8 cellular contexts compared by ENCODE assay signal in genomic region chr1:48470506-48470905, GRCh38. TPM values are rescaled to one million over a fixed set of nuclear protein-coding genes. Genes with fewer than 3 reads are reported as not detected.
DNase-seq lines count a peak whose midpoint lies in the region; ATAC-seq and TF ChIP-seq lines count a peak whose summit lies in the region.

No MANE protein-coding gene starts in this region.

- TF ChIP-seq POLR2A in tibial nerve (IDR thresholded peaks at IDR 0.05), result no peak

- no peaks in the 10 kb centered on the region for H3K9me3 ChIP-seq in tibial nerve

- peaks cover 13% of the 10 kb centered on the region for H3K27me3 Mint-ChIP-seq in stimulated activated naive CD8-positive, alpha-beta T cell treated with anti-CD3 and anti-CD28 coated beads, Interleukin-15, Interleukin-2, amounts not matched to agents 100 ng/mL and 50 ng/mL, for 24 hours
- peaks cover 5% of the 10 kb centered on the region for H3K27me3 Mint-ChIP-seq in memory B cell

- H3K4me3 Mint-ChIP-seq in stimulated activated naive CD8-positive, alpha-beta T cell treated with anti-CD3 and anti-CD28 coated beads, Interleukin-15, Interleukin-2, amounts not matched to agents 100 ng/mL and 50 ng/mL, for 24 hours, result peak overlapping the region; percentile 84
- H3K4me3 Mint-ChIP-seq in memory B cell, result peak overlapping the region; percentile 95

- WGBS in tibial nerve, 2 donors, result 0 to 2% methylated on average over 6 of the region's 6 CpGs

- H3K9me3 Mint-ChIP-seq in stimulated activated naive CD8-positive, alpha-beta T cell treated with anti-CD3 and anti-CD28 coated beads, Interleukin-15, Interleukin-2, amounts not matched to agents 100 ng/mL and 50 ng/mL, for 24 hours, result no peaks in the 10 kb centered on the region
- peaks cover 7% of the 10 kb centered on the region for H3K9me3 Mint-ChIP-seq in memory B cell

- H3K27me3 ChIP-seq in tibial nerve, result no peaks in the 10 kb centered on the region

- no peaks in the 10 kb centered on the region for H3K36me3 Mint-ChIP-seq in stimulated activated naive CD8-positive, alpha-beta T cell treated with anti-CD3 and anti-CD28 coated beads, Interleukin-15, Interleukin-2, amounts not matched to agents 100 ng/mL and 50 ng/mL, for 24 hours (ENCODE audit: low read depth)
- peaks cover 5% of the 10 kb centered on the region for H3K36me3 Mint-ChIP-seq in memory B cell

- H3K4me3 ChIP-seq in tibial nerve, result peak overlapping the region; percentile 64 to 72 (median 68)

- H3K4me1 Mint-ChIP-seq in stimulated activated naive CD8-positive, alpha-beta T cell treated with anti-CD3 and anti-CD28 coated beads, Interleukin-15, Interleukin-2, amounts not matched to agents 100 ng/mL and 50 ng/mL, for 24 hours (ENCODE audit: low read depth), result peaks cover 29% of the 10 kb centered on the region
- peaks cover 21% of the 10 kb centered on the region for H3K4me1 Mint-ChIP-seq in memory B cell

- TF ChIP-seq CTCF in tibial nerve (IDR thresholded peaks at IDR 0.05), result no peak

- ATAC-seq in stimulated activated naive CD8-positive, alpha-beta T cell treated with anti-CD3 and anti-CD28 coated beads, Interleukin-15, Interleukin-2, amounts not matched to agents 100 U/mL and 50 U/mL, for 24 hours, result no peak
- no peak for ATAC-seq in memory B cell (ENCODE audit: low read depth)

- TF ChIP-seq EP300 in tibial nerve (IDR thresholded peaks at IDR 0.05), result no peak

- peak overlapping the region; percentile 94 for H3K27ac ChIP-seq in cingulate gyrus (ENCODE audit: low read depth, low read length)
- H3K27ac ChIP-seq in tibial nerve, result peak overlapping the region; percentile 86 to 96 (median 93)

- H3K4me1 ChIP-seq in tibial nerve, result peaks cover 0 to 58% (median 23%) of the 10 kb centered on the region in 4 donors

- DNase-seq in stimulated activated naive CD8-positive, alpha-beta T cell treated with anti-CD3 and anti-CD28 coated beads, Interleukin-15, Interleukin-2, amounts not matched to agents 100 U/mL and 50 U/mL, for 24 hours, result no peak
- DNase-seq in memory B cell (ENCODE audit: low spot score in 2 of 2) (no peak), tibial nerve (ENCODE audit: low spot score in 2 of 2) (peak in 1 of 2 donors; percentile 39), T-helper 9 cell (no peak), HK-2 (ENCODE audit: unreplicated experiment) (no peak)
- DNase-seq in activated CD4-positive, CD25-positive, alpha-beta regulatory T cell (lab: John Stamatoyannopoulos, UW), result no peak

- H3K36me3 ChIP-seq in tibial nerve, result no peaks in the 10 kb centered on the region

- no peak overlapping the region for H3K27ac Mint-ChIP-seq in stimulated activated naive CD8-positive, alpha-beta T cell treated with anti-CD3 and anti-CD28 coated beads, Interleukin-15, Interleukin-2, amounts not matched to agents 100 ng/mL and 50 ng/mL, for 24 hours
- H3K27ac Mint-ChIP-seq in memory B cell, result peak overlapping the region; percentile 93

RNA-seq across cellular contexts. Expression of gene SPATA6, which starts 1.5 kb away (rescaled TPM):
- 10 to 100 TPM; 51.3 to 59.1 (median 57.1) TPM for total RNA-seq in tibial nerve
